38 cellular contexts compared by ENCODE assay signal in genomic region chr5:1266791-1267190, GRCh38. TPM values are rescaled to one million over a fixed set of nuclear protein-coding genes. Genes with fewer than 3 reads are reported as not detected.
"Had no signal": no experiment of that assay in that cellular context is flagged by ENCODE, and none has a peak within 500 bp of the region (broad histone marks: within the 10 kb centered on the region; RNA-seq: fewer than 3 reads in every experiment).

No MANE protein-coding gene starts in this region.

- H3K9me3 ChIP-seq: MG63 had no signal

- H3K27ac ChIP-seq: KMS-11 had no signal

- H3K9ac ChIP-seq: KMS-11 had no signal

- H3K4me2 ChIP-seq: KMS-11 had no signal

- DNase-seq: Karpas-422, Kasumi-1, MG63, MM.1S, MV-4-11, NCI-H1048, NCI-H1092, NCI-H1092 treated with DMSO at 0.1 percent for 48 hours, NCI-H1105, NCI-H1105 treated with DMSO at 0.1 percent for 48 hours, NCI-H1417, NCI-H1417 treated with DMSO at 0.1 percent for 48 hours, NCI-H1436, NCI-H1436 treated with DMSO at 0.1 percent for 48 hours, NCI-H146, NCI-H1694, NCI-H1694 treated with DMSO at 0.1 percent for 48 hours, NCI-H187, NCI-H187 treated with DMSO at 0.1 percent for 48 hours, NCI-H1930, NCI-H2029, NCI-H2029 treated with DMSO at 0.1 percent for 48 hours, NCI-H2081, NCI-H2081 treated with DMSO at 0.1 percent for 48 hours, NCI-H2107, NCI-H2171, NCI-H2171 treated with DMSO at 0.1 percent for 48 hours, NCI-H2227 treated with DMSO at 0.1 percent for 48 hours, NCI-H226, NCI-H345, NCI-H446, NCI-H446 treated with DMSO at 0.1 percent for 48 hours, NCI-H510A had no signal

- H3K4me3 ChIP-seq: MG63 had no signal

- H3K36me3 ChIP-seq: MG63 had no signal

RNA-seq across cellular contexts. Expression of gene SLC6A18, which starts 41.6 kb away (rescaled TPM):
- total RNA-seq: LHCN-M2, M059J, MCF 10A, NCI-H460 had no signal
